Comparison of ENCODE assay signal across 21 cellular contexts in the genomic region with DNA sequence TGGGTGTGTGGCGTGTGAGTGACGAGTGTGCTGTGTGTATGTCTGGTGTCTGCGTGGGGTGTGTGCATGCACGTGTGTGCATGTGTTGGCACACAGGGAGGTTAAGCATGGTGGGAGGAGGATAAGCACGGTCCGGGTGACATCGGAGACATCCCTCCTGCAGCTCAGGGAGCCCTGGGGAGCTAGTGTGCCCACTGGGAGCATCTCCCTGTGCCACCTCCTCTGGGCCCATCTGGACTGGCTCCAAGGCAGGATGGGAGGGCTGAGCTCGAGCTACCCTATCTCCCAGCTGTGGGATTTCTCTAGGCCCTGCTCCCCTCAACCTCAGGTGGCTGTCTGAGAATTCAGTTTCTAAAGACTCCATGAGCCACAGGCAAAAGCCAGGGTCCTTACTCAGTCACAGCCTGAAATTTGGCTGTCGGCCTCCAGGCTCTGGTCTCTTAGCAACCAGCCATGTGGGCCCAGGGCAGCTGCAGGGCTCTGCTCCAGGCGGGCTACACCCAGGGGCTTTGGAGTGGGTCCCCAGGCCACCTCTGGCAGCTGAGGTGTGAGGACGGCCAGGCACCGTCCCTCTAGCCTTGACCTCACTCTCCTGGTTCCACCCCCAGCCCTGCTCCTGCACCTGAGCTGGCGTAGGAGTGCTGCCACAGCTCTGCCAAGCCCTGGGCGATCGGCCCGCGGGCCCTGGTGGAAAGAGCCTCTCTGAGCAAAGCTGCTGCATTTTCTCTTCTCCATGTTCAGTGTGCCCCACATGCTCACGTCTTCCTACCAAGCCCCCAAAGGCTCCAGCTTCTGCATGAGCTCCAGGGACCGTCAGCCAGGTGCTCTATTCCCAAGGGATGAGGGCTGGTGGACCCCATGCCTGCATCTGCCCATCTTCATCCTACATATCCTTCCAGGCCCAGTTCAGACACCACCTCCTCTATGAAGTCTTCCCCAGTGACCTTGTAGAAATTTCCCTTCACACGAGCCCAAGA. TPM values are rescaled to one million over a fixed set of nuclear protein-coding genes. Genes with fewer than 3 reads are reported as not detected.
DNase-seq lines count a peak whose midpoint lies in the region; ATAC-seq, FAIRE-seq and TF ChIP-seq lines count a peak whose summit lies in the region.
"Had no signal": no experiment of that assay in that cellular context is flagged by ENCODE, and none has a peak within 500 bp of the region (broad histone marks: within the 10 kb centered on the region; RNA-seq: fewer than 3 reads in every experiment).

No MANE protein-coding gene starts in this region.

- no peak for ATAC-seq in T-helper 17 cell
- no peak for ATAC-seq in GM21528 (IDR thresholded peaks at IDR 0.05; ENCODE audit: low FRiP score, unreplicated experiment)
- ATAC-seq: lower lobe of right lung, WTC11 had no signal

- no peak overlapping the region for H3K4me3 Mint-ChIP-seq in T-helper 17 cell
- H3K4me3 Mint-ChIP-seq in HFFc6 = no peak overlapping the region
- H3K4me3 Mint-ChIP-seq: CD4-positive, alpha-beta T cell; WTC11 had no signal

- no peak for TF ChIP-seq POLR2A in esophagus muscularis mucosa (IDR thresholded peaks at IDR 0.05; ENCODE audit: low read depth)

- H3K27ac Mint-ChIP-seq in T-helper 17 cell = peak overlapping the region; percentile 94
- no peak overlapping the region for H3K27ac Mint-ChIP-seq in HFFc6
- H3K27ac Mint-ChIP-seq: CD4-positive, alpha-beta T cell; WTC11 had no signal

- TF ChIP-seq EP300 in esophagus muscularis mucosa (IDR thresholded peaks at IDR 0.05) = no peak

- no peak overlapping the region for H3K27ac ChIP-seq in esophagus muscularis mucosa (replicated peaks in 1 of 4)
- H3K27ac ChIP-seq: hepatocyte, lower lobe of right lung, SK-N-MC had no signal

- H3K4me1 ChIP-seq in esophagus muscularis mucosa = no peaks in the 10 kb centered on the region
- H3K4me1 ChIP-seq: lower lobe of right lung had no signal

- H3K9me3 ChIP-seq in T-helper 17 cell (ENCODE audit: control insufficient read depth, low read length, poor library complexity, severe bottlenecking) = no peaks in the 10 kb centered on the region
- H3K9me3 ChIP-seq in esophagus muscularis mucosa = no peaks in the 10 kb centered on the region
- H3K9me3 ChIP-seq: lower lobe of right lung had no signal

- no peaks in the 10 kb centered on the region for H3K9me3 Mint-ChIP-seq in HFFc6

- FAIRE-seq in urothelium cell line (lab: Jason Lieb, UNC) = peak; percentile 79
- FAIRE-seq: GM12892, H54, islet of Langerhans had no signal

- peak; percentile 53 for DNase-seq in activated CD8-positive, alpha-beta memory T cell treated with anti-CD3 and anti-CD28 coated beads for 24 hours
- no peak for DNase-seq in activated CD8-positive, alpha-beta memory T cell treated with anti-CD3 and anti-CD28 coated beads, Interleukin-2, amount 50 U/mL, for 4 hours
- DNase-seq in T-helper 17 cell (no peak), esophagus muscularis mucosa (ENCODE audit: extremely low spot score) (peak; percentile 86), urothelium cell line (ENCODE audit: low spot score) (no peak), HFFc6 (no peak)
- no peak for DNase-seq in NK-92 treated with Interleukin-12 subunit alpha and Interleukin-12 subunit beta, amount 100 ng/mL, for 24 hours (lab: John Stamatoyannopoulos, UW)
- DNase-seq: CD4-positive, alpha-beta T cell; foreskin melanocyte; KG1; lower lobe of right lung; NCI-H187; stimulated activated CD4-positive, alpha-beta T cell treated with anti-CD3 and anti-CD28 coated beads, Interleukin-12 subunit alpha, Interleukin-12 subunit beta, amount 100 ng/mL, for 4 hours; T-helper 9 cell had no signal

- H3K36me3 ChIP-seq in esophagus muscularis mucosa = no peaks in the 10 kb centered on the region
- H3K36me3 ChIP-seq: lower lobe of right lung had no signal

- H3K4me1 Mint-ChIP-seq in T-helper 17 cell (peaks cover 25% of the 10 kb centered on the region), HFFc6 (ENCODE audit: low read depth) (no peaks in the 10 kb centered on the region)

- no peaks in the 10 kb centered on the region for H3K27me3 ChIP-seq in esophagus muscularis mucosa
- H3K27me3 ChIP-seq: hepatocyte had no signal

- H3K36me3 Mint-ChIP-seq in T-helper 17 cell (ENCODE audit: low read depth) = no peaks in the 10 kb centered on the region
- no peaks in the 10 kb centered on the region for H3K36me3 Mint-ChIP-seq in HFFc6 (ENCODE audit: low read depth)
- H3K36me3 Mint-ChIP-seq: WTC11 had no signal

- WGBS in esophagus muscularis mucosa = 89% methylated on average over 19 of the region's 20 CpGs

- no peaks in the 10 kb centered on the region for H3K27me3 Mint-ChIP-seq in T-helper 17 cell
- peaks cover 21% of the 10 kb centered on the region; the same call in 1 of the 2 replicates for H3K27me3 Mint-ChIP-seq in HFFc6 (ENCODE audit: insufficient read depth)
- H3K27me3 Mint-ChIP-seq: CD4-positive, alpha-beta T cell had no signal

- intact Hi-C loops in esophagus muscularis mucosa (cut with DNase I) = no loop called here

- no peak overlapping the region for H3K4me3 ChIP-seq in esophagus muscularis mucosa
- H3K4me3 ChIP-seq: hepatocyte, lower lobe of right lung, SK-N-MC had no signal

- TF ChIP-seq CTCF in esophagus muscularis mucosa (IDR thresholded peaks at IDR 0.05) = no peak
- no peak for TF ChIP-seq CTCF in HFFc6 (IDR thresholded peaks at IDR 0.05)

RNA-seq across cellular contexts. Expression of a gene that starts 39.7 kb away (rescaled TPM):
- total RNA-seq in T-helper 17 cell = 10 to 100 TPM; 11.0 to 13.3 TPM
- total RNA-seq in esophagus muscularis mucosa = 10 to 100 TPM; 28.7 to 40.7 (median 35.5) TPM
- 10 to 100 TPM; 15.3 to 22.3 (median 16.9) TPM for total RNA-seq in HFFc6 (2021; fragmentation: NEBNext Ultra II Directional; extraction: Animal tissue kit (Norgen Biotek cat#: 25700))

Comparison
In these comparisons a context has a peak if more than half of its experiments do, and no peak if none do; other contexts are left out.
1. DNase-seq: peak in activated CD8-positive, alpha-beta memory T cell treated with anti-CD3 and anti-CD28 coated beads for 24 hours (single experiment) and esophagus muscularis mucosa (single experiment); none in activated CD8-positive, alpha-beta memory T cell treated with anti-CD3 and anti-CD28 coated beads, Interleukin-2, amount 50 U/mL, for 4 hours (single experiment), T-helper 17 cell (0 of 3), urothelium cell line (single experiment), NK-92 treated with Interleukin-12 subunit alpha and Interleukin-12 subunit beta, amount 100 ng/mL, for 24 hours (single experiment) and HFFc6 (single experiment).